Comparison of ENCODE assay signal across 1 cellular context in genomic region chr9:137406876-137407589, GRCh38.
TF ChIP-seq lines count a peak whose summit lies in the region.

No MANE protein-coding gene starts in this region.

TF ChIP-seq in GM12878, 131 proteins besides CTCF, POLR2A, EP300 and RAD21 (continued from another document):
- TF ChIP-seq ZNF592 (IDR thresholded peaks at IDR 0.05) (peak; percentile 69; the same call in 1 of the 2 replicates), RELA (IDR thresholded peaks at IDR 0.05; ENCODE audit: borderline replicate concordance, partially characterized antibody) (peak; percentile 64), NFYA (IDR thresholded peaks at IDR 0.05; ENCODE audit: borderline replicate concordance, low read depth, low read length) (no peak), JUND (IDR thresholded peaks at IDR 0.05; ENCODE audit: low read depth, low read length) (0 out of 2 replicates have a peak, but pooled peaks have one; percentile 48), NKRF (conservative IDR thresholded peaks at IDR 0.05) (peak; percentile 61), RBBP5 (conservative IDR thresholded peaks at IDR 0.05) (no peak), ZNF384 (IDR thresholded peaks at IDR 0.05; ENCODE audit: borderline replicate concordance, low read depth, low read length) (no peak), CHD2 (IDR thresholded peaks at IDR 0.05; ENCODE audit: borderline replicate concordance, low read depth, low read length) (no peak)
